ENCODE assay signal across 1 cellular context in genomic region chr10:102975483-102976057, GRCh38.
TF ChIP-seq lines count a peak whose summit lies in the region.

No MANE protein-coding gene starts in this region.

TF ChIP-seq in K562, 482 proteins besides CTCF, POLR2A, EP300 and RAD21:
- TF ChIP-seq C11orf30 (IDR thresholded peaks at IDR 0.05; ENCODE audit: low read depth) (peak; percentile 20; the same call in 1 of the 2 replicates), ZNF436 (CRISPR knock-in tag; IDR thresholded peaks at IDR 0.05) (no peak)
